In genomic region chr3:42556817-42557216, GRCh38 we compare ENCODE assay signal across 11 cellular contexts. TPM values are rescaled to one million over a fixed set of nuclear protein-coding genes. Genes with fewer than 3 reads are reported as not detected.
DNase-seq lines count a peak whose midpoint lies in the region; ATAC-seq and TF ChIP-seq lines count a peak whose summit lies in the region.
"Not testable (repeated sequence)": the region's sequence is repeated elsewhere in the genome, so short reads cannot be mapped to it uniquely, and the experiment has no call there.
"Had no signal": no experiment of that assay in that cellular context is flagged by ENCODE, and none has a peak within 500 bp of the region (broad histone marks: within the 10 kb centered on the region; RNA-seq: fewer than 3 reads in every experiment).

No MANE protein-coding gene starts in this region.

- not testable (repeated sequence) for ATAC-seq in CD4-positive, CD25-positive, alpha-beta regulatory T cell (ENCODE audit: low read depth in 2 of 2); activated CD8-positive, alpha-beta memory T cell treated with anti-CD3 and anti-CD28 coated beads, Interleukin-2, amount 10 ng/mL, durations not matched to agents 7 days and 5 days; natural killer cell treated with Interleukin-12 subunit alpha and Interleukin-12 subunit beta and Interleukin-15 and Interleukin-18, amount 100 ng/mL, for 72 hours
- peak; percentile 5 for ATAC-seq in activated CD4-positive, alpha-beta T cell treated with anti-CD3 and anti-CD28 coated beads for 36 hours

- POLR2A ChIA-PET in activated CD4-positive, alpha-beta T cell treated with anti-CD3 and anti-CD28 coated beads for 36 hours (lab: Charles Lee): not testable (repeated sequence)

- not testable (repeated sequence) for H3K4me3 ChIP-seq in CD4-positive, CD25-positive, alpha-beta regulatory T cell (ENCODE audit: low read depth, low read length); Peyer's patch

- TF ChIP-seq POLR2A in Peyer's patch (IDR thresholded peaks at IDR 0.05): not testable (repeated sequence)

- H3K4me1 ChIP-seq in CD4-positive, CD25-positive, alpha-beta regulatory T cell (ENCODE audit: control insufficient read depth, insufficient read depth, low read length, poor library complexity, severe bottlenecking): peaks cover 29% of the 10 kb centered on the region
- not testable (repeated sequence) for H3K4me1 ChIP-seq in Peyer's patch

- peak overlapping the region in 3 of 4 donors; percentile 67 to 81 (median 74) for H3K4me3 Mint-ChIP-seq in CD4-positive, CD25-positive, alpha-beta regulatory T cell
- H3K4me3 Mint-ChIP-seq in activated CD4-positive, alpha-beta T cell treated with anti-CD3 and anti-CD28 coated beads for 36 hours: peak overlapping the region; percentile 22
- peak overlapping the region; percentile 24 for H3K4me3 Mint-ChIP-seq in activated CD8-positive, alpha-beta memory T cell treated with anti-CD3 and anti-CD28 coated beads, Interleukin-2, amount 10 ng/mL, durations not matched to agents 7 days and 5 days
- H3K4me3 Mint-ChIP-seq in activated naive CD4-positive, alpha-beta T cell treated with anti-CD3 and anti-CD28 coated beads, Interleukin-2, amount 10 ng/mL, durations not matched to agents 7 days and 5 days; immature natural killer cell; natural killer cell treated with Interleukin-12 subunit alpha and Interleukin-12 subunit beta and Interleukin-15 and Interleukin-18, amount 100 ng/mL, for 72 hours: not testable (repeated sequence)

- H3K36me3 ChIP-seq in CD4-positive, CD25-positive, alpha-beta regulatory T cell (ENCODE audit: control insufficient read depth, insufficient read depth, low read length): peaks cover 45% of the 10 kb centered on the region
- H3K36me3 ChIP-seq in Peyer's patch: peaks cover 0 to 88% (median 0%) of the 10 kb centered on the region in 3 donors

- peaks cover 45% of the 10 kb centered on the region for H3K36me3 Mint-ChIP-seq in CD4-positive, CD25-positive, alpha-beta regulatory T cell
- peaks cover 46% of the 10 kb centered on the region for H3K36me3 Mint-ChIP-seq in activated CD4-positive, alpha-beta T cell treated with anti-CD3 and anti-CD28 coated beads for 36 hours (ENCODE audit: low read depth)
- peaks cover 53% of the 10 kb centered on the region for H3K36me3 Mint-ChIP-seq in activated CD8-positive, alpha-beta memory T cell treated with anti-CD3 and anti-CD28 coated beads, Interleukin-2, amount 10 ng/mL, durations not matched to agents 7 days and 5 days
- peaks cover 50% of the 10 kb centered on the region for H3K36me3 Mint-ChIP-seq in activated naive CD4-positive, alpha-beta T cell treated with anti-CD3 and anti-CD28 coated beads, Interleukin-2, amount 10 ng/mL, durations not matched to agents 7 days and 5 days
- H3K36me3 Mint-ChIP-seq in immature natural killer cell: peaks cover 26 to 54% (median 37%) of the 10 kb centered on the region in 3 donors
- peaks cover 25% of the 10 kb centered on the region for H3K36me3 Mint-ChIP-seq in natural killer cell treated with Interleukin-12 subunit alpha and Interleukin-12 subunit beta and Interleukin-15 and Interleukin-18, amount 100 ng/mL, for 72 hours

- peaks cover 11 to 37% (median 26%) of the 10 kb centered on the region in 4 donors for H3K4me1 Mint-ChIP-seq in CD4-positive, CD25-positive, alpha-beta regulatory T cell
- H3K4me1 Mint-ChIP-seq in activated CD4-positive, alpha-beta T cell treated with anti-CD3 and anti-CD28 coated beads for 36 hours: peaks cover 33% of the 10 kb centered on the region
- peaks cover 26% of the 10 kb centered on the region for H3K4me1 Mint-ChIP-seq in activated CD8-positive, alpha-beta memory T cell treated with anti-CD3 and anti-CD28 coated beads, Interleukin-2, amount 10 ng/mL, durations not matched to agents 7 days and 5 days
- peaks cover 34% of the 10 kb centered on the region for H3K4me1 Mint-ChIP-seq in activated naive CD4-positive, alpha-beta T cell treated with anti-CD3 and anti-CD28 coated beads, Interleukin-2, amount 10 ng/mL, durations not matched to agents 7 days and 5 days
- peaks cover 15% of the 10 kb centered on the region in 2 donors for H3K4me1 Mint-ChIP-seq in immature natural killer cell
- H3K4me1 Mint-ChIP-seq in natural killer cell treated with Interleukin-12 subunit alpha and Interleukin-12 subunit beta and Interleukin-15 and Interleukin-18, amount 100 ng/mL, for 72 hours (ENCODE audit: low read depth in 2 of 2): peaks cover 10 to 13% of the 10 kb centered on the region in 2 donors

- TF ChIP-seq CTCF in Peyer's patch (IDR thresholded peaks at IDR 0.05): not testable (repeated sequence)

- peak overlapping the region; percentile 77 to 99 (median 95) for H3K27ac Mint-ChIP-seq in CD4-positive, CD25-positive, alpha-beta regulatory T cell
- H3K27ac Mint-ChIP-seq in activated CD4-positive, alpha-beta T cell treated with anti-CD3 and anti-CD28 coated beads for 36 hours: peak overlapping the region; percentile 86
- H3K27ac Mint-ChIP-seq in activated CD8-positive, alpha-beta memory T cell treated with anti-CD3 and anti-CD28 coated beads, Interleukin-2, amount 10 ng/mL, durations not matched to agents 7 days and 5 days: peak overlapping the region; percentile 95
- peak overlapping the region; percentile 99 for H3K27ac Mint-ChIP-seq in activated naive CD4-positive, alpha-beta T cell treated with anti-CD3 and anti-CD28 coated beads, Interleukin-2, amount 10 ng/mL, durations not matched to agents 7 days and 5 days
- peak overlapping the region in 4 of 6 donors; percentile 6 to 82 (median 42) for H3K27ac Mint-ChIP-seq in immature natural killer cell
- peak overlapping the region; percentile 29 to 39 for H3K27ac Mint-ChIP-seq in natural killer cell treated with Interleukin-12 subunit alpha and Interleukin-12 subunit beta and Interleukin-15 and Interleukin-18, amount 100 ng/mL, for 72 hours

- H3K9me3 ChIP-seq in CD4-positive, CD25-positive, alpha-beta regulatory T cell (ENCODE audit: control insufficient read depth in 2 of 2, low read length in 2 of 2); Peyer's patch: not testable (repeated sequence)

- not testable (repeated sequence) for DNase-seq in CD4-positive, CD25-positive, alpha-beta regulatory T cell; Peyer's patch; activated CD4-positive, alpha-beta T cell treated with anti-CD3 and anti-CD28 coated beads for 36 hours; activated CD8-positive, alpha-beta memory T cell treated with anti-CD3 and anti-CD28 coated beads, Interleukin-2, amount 10 ng/mL, durations not matched to agents 7 days and 5 days; activated naive CD4-positive, alpha-beta T cell treated with anti-CD3 and anti-CD28 coated beads, Interleukin-2, amount 10 ng/mL, durations not matched to agents 7 days and 5 days; immature natural killer cell; natural killer cell treated with Interleukin-12 subunit alpha and Interleukin-12 subunit beta and Interleukin-15 and Interleukin-18, amount 100 ng/mL, for 72 hours (ENCODE audit: low spot score)
- DNase-seq in caudate nucleus (lab: John Stamatoyannopoulos, UW): peak in 5 of 61 donors; percentile 7 to 50 (median 31)

- CTCF ChIA-PET in activated CD4-positive, alpha-beta T cell treated with anti-CD3 and anti-CD28 coated beads for 36 hours (lab: Charles Lee): interaction anchor here (0.9 to 1.3 kb wide), 4 partner anchors 25 to 55 kb away, joined by 3 to 6 read pairs (median 4); partner anchors contain the start of genes SEC22C and VIPR1
- CTCF ChIA-PET in activated CD8-positive, alpha-beta memory T cell treated with anti-CD3 and anti-CD28 coated beads, Interleukin-2, amount 10 ng/mL, durations not matched to agents 7 days and 5 days (lab: Charles Lee): interaction anchor here (2.5 kb wide), 1 partner anchor 9 kb away, joined by 15 read pairs; no protein-coding TSS in a partner anchor
- CTCF ChIA-PET in activated naive CD4-positive, alpha-beta T cell treated with anti-CD3 and anti-CD28 coated beads, Interleukin-2, amount 10 ng/mL, durations not matched to agents 7 days and 5 days (lab: Charles Lee): interaction anchor here (0.6 to 1.2 kb wide), 6 partner anchors 10 to 55 kb away, joined by 3 to 4 read pairs (median 3); partner anchors contain the start of gene VIPR1

- not testable (repeated sequence) for H3K27me3 Mint-ChIP-seq in CD4-positive, CD25-positive, alpha-beta regulatory T cell; activated CD4-positive, alpha-beta T cell treated with anti-CD3 and anti-CD28 coated beads for 36 hours; activated CD8-positive, alpha-beta memory T cell treated with anti-CD3 and anti-CD28 coated beads, Interleukin-2, amount 10 ng/mL, durations not matched to agents 7 days and 5 days; activated naive CD4-positive, alpha-beta T cell treated with anti-CD3 and anti-CD28 coated beads, Interleukin-2, amount 10 ng/mL, durations not matched to agents 7 days and 5 days; immature natural killer cell (ENCODE audit: low read depth in 3 of 3); natural killer cell treated with Interleukin-12 subunit alpha and Interleukin-12 subunit beta and Interleukin-15 and Interleukin-18, amount 100 ng/mL, for 72 hours

- H3K27ac ChIP-seq in CD4-positive, CD25-positive, alpha-beta regulatory T cell (ENCODE audit: insufficient read depth, low read length, poor library complexity, severe bottlenecking): peak overlapping the region; percentile 70
- peak overlapping the region; percentile 11 to 60 (median 54) for H3K27ac ChIP-seq in Peyer's patch
- H3K27ac ChIP-seq in caudate nucleus (ENCODE audit: low read depth, low read length): peak overlapping the region; percentile 3

- intact Hi-C loops in activated CD4-positive, alpha-beta T cell treated with anti-CD3 and anti-CD28 coated beads for 36 hours (cut with DNase I, micrococcal nuclease): loop anchor here (1.0 kb wide), 2 partner anchors 25 to 81 kb away; no protein-coding TSS in a partner anchor

- not testable (repeated sequence) for H3K9me3 Mint-ChIP-seq in CD4-positive, CD25-positive, alpha-beta regulatory T cell; activated CD4-positive, alpha-beta T cell treated with anti-CD3 and anti-CD28 coated beads for 36 hours (ENCODE audit: low read depth); activated CD8-positive, alpha-beta memory T cell treated with anti-CD3 and anti-CD28 coated beads, Interleukin-2, amount 10 ng/mL, durations not matched to agents 7 days and 5 days (ENCODE audit: low read depth); activated naive CD4-positive, alpha-beta T cell treated with anti-CD3 and anti-CD28 coated beads, Interleukin-2, amount 10 ng/mL, durations not matched to agents 7 days and 5 days; immature natural killer cell; natural killer cell treated with Interleukin-12 subunit alpha and Interleukin-12 subunit beta and Interleukin-15 and Interleukin-18, amount 100 ng/mL, for 72 hours

- not testable (repeated sequence) for H3K27me3 ChIP-seq in CD4-positive, CD25-positive, alpha-beta regulatory T cell (ENCODE audit: control insufficient read depth, insufficient read depth, low read length); Peyer's patch

RNA-seq across cellular contexts. Expression of gene SEC22C, which starts 24.9 kb away (rescaled TPM):
- total RNA-seq in CD4-positive, CD25-positive, alpha-beta regulatory T cell: 72.0 TPM
- polyA plus RNA-seq in CD4-positive, CD25-positive, alpha-beta regulatory T cell: 10 to 100 TPM; 40.9 to 53.9 (median 51.4) TPM
- 10 to 100 TPM; 30.5 to 56.4 (median 38.7) TPM for total RNA-seq in Peyer's patch
- 10 to 100 TPM; 34.2 to 42.5 TPM for total RNA-seq in activated CD4-positive, alpha-beta T cell treated with anti-CD3 and anti-CD28 coated beads for 36 hours
- 10 to 100 TPM; 46.1 to 47.3 TPM for total RNA-seq in activated CD8-positive, alpha-beta memory T cell treated with anti-CD3 and anti-CD28 coated beads, Interleukin-2, amount 10 ng/mL, durations not matched to agents 7 days and 5 days
- polyA plus RNA-seq in immature natural killer cell: 10 to 100 TPM; 28.7 to 35.6 (median 30.8) TPM
- total RNA-seq in natural killer cell treated with Interleukin-12 subunit alpha and Interleukin-12 subunit beta and Interleukin-15 and Interleukin-18, amount 100 ng/mL, for 72 hours: 10 to 100 TPM; 47.1 to 49.7 TPM

RNA-seq across cellular contexts. Expression of gene SS18L2, which starts 33.8 kb away (rescaled TPM):
- total RNA-seq in CD4-positive, CD25-positive, alpha-beta regulatory T cell: 52.7 TPM
- polyA plus RNA-seq in CD4-positive, CD25-positive, alpha-beta regulatory T cell: 100 to 1,000 TPM; 129 to 153 (median 142) TPM
- total RNA-seq in Peyer's patch: 10 to 100 TPM; 15.6 to 25.6 (median 20.3) TPM
- 10 to 100 TPM; 42.0 to 54.5 TPM for total RNA-seq in activated CD4-positive, alpha-beta T cell treated with anti-CD3 and anti-CD28 coated beads for 36 hours
- total RNA-seq in activated CD8-positive, alpha-beta memory T cell treated with anti-CD3 and anti-CD28 coated beads, Interleukin-2, amount 10 ng/mL, durations not matched to agents 7 days and 5 days: 10 to 100 TPM; 59.3 to 71.9 TPM
- 100 to 1,000 TPM; 118 to 124 (median 123) TPM for polyA plus RNA-seq in immature natural killer cell
- 10 to 100 TPM; 48.5 to 51.5 TPM for total RNA-seq in natural killer cell treated with Interleukin-12 subunit alpha and Interleukin-12 subunit beta and Interleukin-15 and Interleukin-18, amount 100 ng/mL, for 72 hours

RNA-seq across cellular contexts. Expression of gene NKTR, which starts 43.7 kb away (rescaled TPM):
- total RNA-seq in CD4-positive, CD25-positive, alpha-beta regulatory T cell: 291 TPM
- 10 to 100 TPM in 3 of 4 donors, 1 to 10 TPM in 1; 9.7 to 17.1 (median 10.9) TPM for polyA plus RNA-seq in CD4-positive, CD25-positive, alpha-beta regulatory T cell
- total RNA-seq in Peyer's patch: 100 to 1,000 TPM; 118 to 386 (median 187) TPM
- 10 to 100 TPM; 50.8 to 59.2 TPM for total RNA-seq in activated CD4-positive, alpha-beta T cell treated with anti-CD3 and anti-CD28 coated beads for 36 hours
- 100 to 1,000 TPM in 1 of 2 experiments, 10 to 100 TPM in 1; 76.0 to 120 TPM for total RNA-seq in activated CD8-positive, alpha-beta memory T cell treated with anti-CD3 and anti-CD28 coated beads, Interleukin-2, amount 10 ng/mL, durations not matched to agents 7 days and 5 days
- 10 to 100 TPM in 1 of 3 donors, 1 to 10 TPM in 2; 6.9 to 15.9 (median 7.4) TPM for polyA plus RNA-seq in immature natural killer cell
- total RNA-seq in natural killer cell treated with Interleukin-12 subunit alpha and Interleukin-12 subunit beta and Interleukin-15 and Interleukin-18, amount 100 ng/mL, for 72 hours: 100 to 1,000 TPM in 1 of 2 donors, 10 to 100 TPM in 1; 85.4 to 145 TPM

RNA-seq across cellular contexts. Expression of gene VIPR1, which starts 54.4 kb away (rescaled TPM):
- 31.2 TPM for total RNA-seq in CD4-positive, CD25-positive, alpha-beta regulatory T cell
- polyA plus RNA-seq in CD4-positive, CD25-positive, alpha-beta regulatory T cell: 10 to 100 TPM in 1 of 4 donors, 1 to 10 TPM in 3; 5.0 to 10.7 (median 8.1) TPM
- 100 to 1,000 TPM in 3 of 4 donors, 10 to 100 TPM in 1; 52.8 to 320 (median 270) TPM for total RNA-seq in Peyer's patch
- total RNA-seq in activated CD4-positive, alpha-beta T cell treated with anti-CD3 and anti-CD28 coated beads for 36 hours: 1 to 10 TPM; 6.6 to 6.7 TPM
- 1 to 10 TPM in 1 of 2 experiments, under 1 TPM in 1; 0.14 to 1.9 TPM for total RNA-seq in activated CD8-positive, alpha-beta memory T cell treated with anti-CD3 and anti-CD28 coated beads, Interleukin-2, amount 10 ng/mL, durations not matched to agents 7 days and 5 days
- 1 to 10 TPM in 1 of 3 donors, under 1 TPM in 2; 0.30 to 1.8 (median 0.60) TPM for polyA plus RNA-seq in immature natural killer cell
- total RNA-seq in natural killer cell treated with Interleukin-12 subunit alpha and Interleukin-12 subunit beta and Interleukin-15 and Interleukin-18, amount 100 ng/mL, for 72 hours: under 1 TPM in 1 of 2 donors, not detected in 1; 0.69 TPM
- total RNA-seq: A172, NCI-H460 had no signal
- polyA plus RNA-seq: AG04450 had no signal

Comparison
In these comparisons a context has a peak if more than half of its experiments do, and no peak if none do; other contexts are left out.
1. H3K27ac ChIP-seq: peak in every context shown above with its lines; median percentile 70 in CD4-positive, CD25-positive, alpha-beta regulatory T cell; 54 in Peyer's patch; 3 in caudate nucleus.
2. H3K27ac Mint-ChIP-seq: peak in every context shown above with its lines; median percentile 99 in activated naive CD4-positive, alpha-beta T cell treated with anti-CD3 and anti-CD28 coated beads, Interleukin-2, amount 10 ng/mL, durations not matched to agents 7 days and 5 days; 95 in CD4-positive, CD25-positive, alpha-beta regulatory T cell; 95 in activated CD8-positive, alpha-beta memory T cell treated with anti-CD3 and anti-CD28 coated beads, Interleukin-2, amount 10 ng/mL, durations not matched to agents 7 days and 5 days; 86 in activated CD4-positive, alpha-beta T cell treated with anti-CD3 and anti-CD28 coated beads for 36 hours; 42 in immature natural killer cell; 34 in natural killer cell treated with Interleukin-12 subunit alpha and Interleukin-12 subunit beta and Interleukin-15 and Interleukin-18, amount 100 ng/mL, for 72 hours.